In genomic region chr20:63659370-63659769, GRCh38 we compare ENCODE assay signal across 8 cellular contexts. TPM values are rescaled to one million over a fixed set of nuclear protein-coding genes. Genes with fewer than 3 reads are reported as not detected.
DNase-seq lines count a peak whose midpoint lies in the region; ATAC-seq and TF ChIP-seq lines count a peak whose summit lies in the region.

No MANE protein-coding gene starts in this region.

- ATAC-seq in sciatic nerve (no peak), GM21737 (IDR thresholded peaks at IDR 0.05; ENCODE audit: unreplicated experiment) (no peak), GM19463 (IDR thresholded peaks at IDR 0.05; ENCODE audit: unreplicated experiment) (no peak)

- DNase-seq in SJSA1 (ENCODE audit: low read depth in 1 of 2, low spot score in 2 of 2) (no peak), fibroblast of pulmonary artery (ENCODE audit: low read depth) (no peak), sciatic nerve (ENCODE audit: low spot score) (peak; percentile 62), D341Med (ENCODE audit: low spot score) (no peak), amniotic stem cell (lab: John Stamatoyannopoulos, UW) (no peak)

- no peak for TF ChIP-seq CTCF in fibroblast of pulmonary artery (IDR thresholded peaks at IDR 0.05; ENCODE audit: low read length, missing control alignments)

- no peaks in the 10 kb centered on the region for H3K9me3 ChIP-seq in SJSA1 (replicated peaks)

- no peak overlapping the region for H3K27ac ChIP-seq in SJSA1

- H3K27me3 ChIP-seq in SJSA1 (replicated peaks), result peaks cover 5% of the 10 kb centered on the region

- intact Hi-C loops in sciatic nerve (cut with DNase I), result no loop called here

- peaks cover 40% of the 10 kb centered on the region for H3K36me3 ChIP-seq in SJSA1

- H3K4me1 ChIP-seq in SJSA1 (replicated peaks), result peaks cover 10% of the 10 kb centered on the region

- H3K4me3 ChIP-seq in GM08714 (ENCODE audit: low read length) (peak overlapping the region; percentile 82; the same call in 1 of the 2 replicates), SJSA1 (peak overlapping the region; percentile 72), fibroblast of pulmonary artery (replicated peaks; ENCODE audit: low read depth, low read length) (peak overlapping the region; percentile 88)

RNA-seq across cellular contexts. Expression of gene RTEL1, which starts 1.3 kb away (rescaled TPM):
- total RNA-seq in SJSA1 (2014; rRNA removed; shearing (Covaris generic)), result 8.4 and 11.0 TPM in 2 replicates
- total RNA-seq in sciatic nerve, result 34.1 TPM

RNA-seq across cellular contexts. Expression of gene STMN3, which starts 6.1 kb away (rescaled TPM):
- 1.3 and 4.6 TPM in 2 replicates for total RNA-seq in SJSA1 (2014; rRNA removed; shearing (Covaris generic))
- 19.7 TPM for total RNA-seq in sciatic nerve

RNA-seq across cellular contexts. Expression of gene GMEB2, which starts 32.5 kb away (rescaled TPM):
- total RNA-seq in SJSA1 (2014; rRNA removed; shearing (Covaris generic)), result 8.7 and 10.4 TPM in 2 replicates
- total RNA-seq in sciatic nerve, result 11.1 TPM

RNA-seq across cellular contexts. Expression of gene TNFRSF6B, which starts 37.1 kb away (rescaled TPM):
- total RNA-seq in SJSA1 (2014; rRNA removed; shearing (Covaris generic)), result 1.9 TPM in 1 of 2 replicates, not detected in the other
- 6.1 TPM for total RNA-seq in sciatic nerve

RNA-seq across cellular contexts. Expression of gene ARFRP1, which starts 48.4 kb away (rescaled TPM):
- 49.1 and 67.6 TPM in 2 replicates for total RNA-seq in SJSA1 (2014; rRNA removed; shearing (Covaris generic))
- total RNA-seq in sciatic nerve, result 49.1 TPM
